9 cellular contexts compared by ENCODE assay signal in genomic region chr19:3471954-3472655, GRCh38. TPM values are rescaled to one million over a fixed set of nuclear protein-coding genes. Genes with fewer than 3 reads are reported as not detected.
DNase-seq lines count a peak whose midpoint lies in the region; ATAC-seq and TF ChIP-seq lines count a peak whose summit lies in the region.
"Had no signal": no experiment of that assay in that cellular context is flagged by ENCODE, and none has a peak within 500 bp of the region (broad histone marks: within the 10 kb centered on the region; RNA-seq: fewer than 3 reads in every experiment).

No MANE protein-coding gene starts in this region.

- peaks cover 0 to 2% of the 10 kb centered on the region in 2 experiments; a peak in 1 of 4 replicates for H3K4me1 ChIP-seq in SK-N-SH (ENCODE audit: control insufficient read depth in 1 of 2, insufficient read depth in 2 of 2, low read depth in 1 of 2, low read length in 1 of 2)

- peaks cover 23% of the 10 kb centered on the region for H3F3A ChIP-seq in SK-N-SH (replicated peaks; ENCODE audit: insufficient read depth)

- H2AFZ ChIP-seq in SK-N-SH (ENCODE audit: low read depth), result no peak overlapping the region

- no peak overlapping the region for H3K4me2 ChIP-seq in SK-N-SH

- peak in 1 of 2 donors; percentile 46 for ATAC-seq in naive thymus-derived CD8-positive, alpha-beta T cell
- ATAC-seq in GM19467 (IDR thresholded peaks at IDR 0.05; ENCODE audit: unreplicated experiment), result no peak
- ATAC-seq in GM18868 (IDR thresholded peaks at IDR 0.05; ENCODE audit: unreplicated experiment), result no peak
- ATAC-seq in HG03045 (IDR thresholded peaks at IDR 0.05; ENCODE audit: unreplicated experiment), result no peak

- H3K9me3 Mint-ChIP-seq in naive thymus-derived CD8-positive, alpha-beta T cell, result no peaks in the 10 kb centered on the region

- no peak overlapping the region for H3K4me3 Mint-ChIP-seq in naive thymus-derived CD8-positive, alpha-beta T cell
- H3K4me3 Mint-ChIP-seq: IgD-negative memory B cell had no signal

- H3K36me3 ChIP-seq in SK-N-SH (replicated peaks in 1 of 2; ENCODE audit: control insufficient read depth in 1 of 2, insufficient read depth in 2 of 2, low read length in 1 of 2), result no peaks in the 10 kb centered on the region

- TF ChIP-seq CTCF in GM12865 (IDR thresholded peaks at IDR 0.05; ENCODE audit: insufficient read depth, low read depth, low read length, missing control alignments), result peak; percentile 72
- TF ChIP-seq CTCF in SK-N-SH (IDR thresholded peaks at IDR 0.05), result peak; percentile 90
- peak; percentile 90 for TF ChIP-seq CTCF in coronary artery (IDR thresholded peaks at IDR 0.05)

- H3K27me3 Mint-ChIP-seq in naive thymus-derived CD8-positive, alpha-beta T cell, result no peaks in the 10 kb centered on the region

- H3K79me2 ChIP-seq in SK-N-SH (ENCODE audit: insufficient read depth), result no peaks in the 10 kb centered on the region

- peaks cover 0 to 2% (median 0%) of the 10 kb centered on the region in 4 donors for H3K4me1 Mint-ChIP-seq in naive thymus-derived CD8-positive, alpha-beta T cell
- H3K4me1 Mint-ChIP-seq: IgD-negative memory B cell had no signal

- POLR2A ChIA-PET in SK-N-SH (lab: Yijun Ruan, JAX), result no interaction called here
- POLR2A ChIA-PET in naive thymus-derived CD8-positive, alpha-beta T cell (lab: Charles Lee), result interaction anchor here (0.6 kb wide), 1 partner anchor 92 kb away, joined by 3 read pairs; no protein-coding TSS in a partner anchor

- H3K27ac Mint-ChIP-seq in naive thymus-derived CD8-positive, alpha-beta T cell, result peak overlapping the region in 1 of 10 donors; percentile 29

- 38% methylated on average over 13 of the region's 24 CpGs for WGBS in SK-N-SH (ENCODE audit: low lambda C conversion rate)

- CTCF ChIA-PET in SK-N-SH (lab: Yijun Ruan, JAX), result interaction anchor here (0.6 to 6.1 kb wide), 43 partner anchors 8 to 545 kb away, joined by 3 to 92 read pairs (median 5); partner anchors contain the start of genes DOHH and SMIM44

- H3K36me3 Mint-ChIP-seq in naive thymus-derived CD8-positive, alpha-beta T cell, result no peaks in the 10 kb centered on the region
- H3K36me3 Mint-ChIP-seq: IgD-negative memory B cell had no signal

- no peaks in the 10 kb centered on the region for H4K20me1 ChIP-seq in SK-N-SH (ENCODE audit: insufficient read depth)

- H3K27me3 ChIP-seq in SK-N-SH (ENCODE audit: insufficient read depth), result no peaks in the 10 kb centered on the region; the same call in 1 of the 2 replicates

- no peak overlapping the region for H3K9ac ChIP-seq in SK-N-SH

- H3K9me2 ChIP-seq in SK-N-SH, result no peaks in the 10 kb centered on the region

- peak; percentile 71 for TF ChIP-seq RAD21 in SK-N-SH (IDR thresholded peaks at IDR 0.05; ENCODE audit: low read length)

- H3K4me3 ChIP-seq in GM12865 (ENCODE audit: low read depth, low read length) (no peak overlapping the region), SK-N-SH (ENCODE audit: low read depth in 2 of 2, low read length in 1 of 2) (peak overlapping the region in 1 of 2 experiments; percentile 32; a peak in 1 of 4 replicates), coronary artery (peak overlapping the region; percentile 7)

- TF ChIP-seq EP300 in SK-N-SH (IDR thresholded peaks at IDR 0.05; ENCODE audit: borderline replicate concordance in 1 of 2, low read depth in 1 of 2, low read length in 1 of 2), result no peak

- no peak overlapping the region for H3K27ac ChIP-seq in SK-N-SH (ENCODE audit: low read depth in 2 of 2, low read length in 1 of 2)
- H3K27ac ChIP-seq in coronary artery, result no peak overlapping the region

- no peaks in the 10 kb centered on the region for H3K9me3 ChIP-seq in SK-N-SH

- DNase-seq in GM12865 (ENCODE audit: low read depth), result peak; percentile 31
- DNase-seq in SK-N-SH, result peak; percentile 87
- peak; percentile 73 for DNase-seq in coronary artery (ENCODE audit: low spot score)
- peak in 8 of 10 donors; percentile 16 to 43 (median 34) for DNase-seq in naive thymus-derived CD8-positive, alpha-beta T cell
- no peak for DNase-seq in NCI-H510A treated with DMSO at 0.1 percent for 48 hours (lab: John Stamatoyannopoulos, UW)

TF ChIP-seq in SK-N-SH, 30 proteins besides CTCF, POLR2A, EP300 and RAD21:
- TF ChIP-seq FOSL2 (IDR thresholded peaks at IDR 0.05; ENCODE audit: borderline replicate concordance, low read depth) (no peak), SMC3 (IDR thresholded peaks at IDR 0.05; ENCODE audit: low read depth, low read length) (peak; percentile 59)

RNA-seq across cellular contexts. Expression of gene SMIM24, which starts 8.2 kb away (rescaled TPM):
- polyA plus RNA-seq in SK-N-SH (2012; rRNA removed), result 0.12 TPM in 1 of 2 replicates, not detected in the other
- polyA plus RNA-seq in SK-N-SH (2012; cell fraction: cytosol; rRNA removed), result not detected in 2 replicates
- 0.18 TPM in 1 of 2 replicates, not detected in the other for polyA plus RNA-seq in SK-N-SH (2012; cell fraction: nucleus; rRNA removed)
- total RNA-seq in naive thymus-derived CD8-positive, alpha-beta T cell, result not detected
- under 1 TPM; 0.43 to 0.57 (median 0.53) TPM for polyA plus RNA-seq in naive thymus-derived CD8-positive, alpha-beta T cell
- polyA plus RNA-seq: IgD-negative memory B cell had no signal

RNA-seq across cellular contexts. Expression of gene SMIM44, which starts 11.1 kb away (rescaled TPM):
- polyA plus RNA-seq in SK-N-SH (2012; rRNA removed), result not detected in 2 replicates
- polyA plus RNA-seq in SK-N-SH (2012; cell fraction: cytosol; rRNA removed), result not detected in 2 replicates
- polyA plus RNA-seq in SK-N-SH (2012; cell fraction: nucleus; rRNA removed), result not detected in 2 replicates
- total RNA-seq in naive thymus-derived CD8-positive, alpha-beta T cell, result not detected
- not detected for polyA plus RNA-seq in naive thymus-derived CD8-positive, alpha-beta T cell
- polyA plus RNA-seq: IgD-negative memory B cell had no signal

RNA-seq across cellular contexts. Expression of gene DOHH, which starts 28.4 kb away (rescaled TPM):
- 14.3 and 14.5 TPM in 2 replicates for polyA plus RNA-seq in SK-N-SH (2012; rRNA removed)
- 10.3 and 13.3 TPM in 2 replicates for polyA plus RNA-seq in SK-N-SH (2012; cell fraction: cytosol; rRNA removed)
- polyA plus RNA-seq in SK-N-SH (2012; cell fraction: nucleus; rRNA removed), result 14.5 and 22.6 TPM in 2 replicates
- 1 to 10 TPM; 6.5 to 6.6 TPM for total RNA-seq in naive thymus-derived CD8-positive, alpha-beta T cell
- polyA plus RNA-seq in naive thymus-derived CD8-positive, alpha-beta T cell, result 10 to 100 TPM in 1 of 3 donors, 1 to 10 TPM in 2; 6.9 to 15.5 (median 7.8) TPM

RNA-seq across cellular contexts. Expression of gene FZR1, which starts 34.0 kb away (rescaled TPM):
- polyA plus RNA-seq in SK-N-SH (2012; rRNA removed), result 27.1 and 36.3 TPM in 2 replicates
- 10.7 and 16.5 TPM in 2 replicates for polyA plus RNA-seq in SK-N-SH (2012; cell fraction: cytosol; rRNA removed)
- polyA plus RNA-seq in SK-N-SH (2012; cell fraction: nucleus; rRNA removed), result 74.3 and 97.6 TPM in 2 replicates
- total RNA-seq in naive thymus-derived CD8-positive, alpha-beta T cell, result 10 to 100 TPM; 61.2 to 65.1 TPM
- polyA plus RNA-seq in naive thymus-derived CD8-positive, alpha-beta T cell, result 10 to 100 TPM in 1 of 3 donors, 1 to 10 TPM in 2; 8.1 to 11.8 (median 9.5) TPM
